ENCODE assay signal across 8 cellular contexts in genomic region chr6:37819802-37820712, GRCh38. TPM values are rescaled to one million over a fixed set of nuclear protein-coding genes. Genes with fewer than 3 reads are reported as not detected.
A peak's percentile ranks its signal among the peaks of the same experiment; 100 is the strongest.
DNase-seq lines count a peak whose midpoint lies in the region; ATAC-seq, FAIRE-seq and TF ChIP-seq lines count a peak whose summit lies in the region.

No MANE protein-coding gene starts in this region.

- CTCF ChIA-PET in GM12878 (lab: Yijun Ruan, JAX): interaction anchor here (0.9 to 3.2 kb wide), 3 partner anchors 11 to 179 kb away, joined by 3 to 16 read pairs (median 5); no protein-coding TSS in a partner anchor

- in situ Hi-C loops in GM12878 (cut with MboI): no loop called here

- DNase-seq in Daoy (ENCODE audit: low read depth) (peak; percentile 86), T1000 (lab: John Stamatoyannopoulos, UW) (peak; percentile 44), GM12878 (ENCODE audit: low read depth, low spot score) (peak; percentile 25), iPS DF 6.9 (ENCODE audit: low read depth, low spot score) (no peak), sigmoid colon (peak; percentile 82), NCI-H1436 treated with DMSO at 0.1 percent for 48 hours (lab: John Stamatoyannopoulos, UW) (no peak)

- no peaks in the 10 kb centered on the region for H3K36me3 ChIP-seq in HUES64 (ENCODE audit: insufficient read depth, low read length)
- H3K36me3 ChIP-seq in GM12878 (ENCODE audit: control insufficient read depth in 2 of 2, insufficient read depth in 2 of 2, low read length in 1 of 2): no peaks in the 10 kb centered on the region
- H3K36me3 ChIP-seq in iPS DF 6.9 (ENCODE audit: control insufficient read depth, insufficient read depth, low read length): no peaks in the 10 kb centered on the region
- H3K36me3 ChIP-seq in sigmoid colon: no peaks in the 10 kb centered on the region

- H3K9me3 ChIP-seq in HUES64 (ENCODE audit: insufficient read depth, low read depth, low read length) (no peaks in the 10 kb centered on the region), GM12878 (replicated peaks; ENCODE audit: control insufficient read depth, insufficient read depth, low read length) (no peaks in the 10 kb centered on the region), iPS DF 6.9 (ENCODE audit: control insufficient read depth, insufficient read depth, low read length) (no peaks in the 10 kb centered on the region), sigmoid colon (no peaks in the 10 kb centered on the region)

- WGBS in HUES64: under 1% methylated on average over 64 of the region's 71 CpGs
- WGBS in GM12878 (ENCODE audit: insufficient coverage, insufficient replicate concordance, low lambda C conversion rate, missing lambda C conversion rate): 0% methylated on average over 18 of the region's 71 CpGs
- WGBS in iPS DF 6.9 (ENCODE audit: insufficient coverage, insufficient read length): no CpG with 5 or more reads among the region's 71 CpGs
- WGBS in sigmoid colon, 2 donors: 1 to 2% methylated on average over 71 of the region's 71 CpGs

- POLR2A ChIA-PET in GM12878 (lab: Charles Lee): interaction anchor here (0.5 to 1.8 kb wide), 11 partner anchors 9 to 187 kb away, joined by 3 to 8 read pairs (median 3); no protein-coding TSS in a partner anchor

- RAD21 ChIA-PET in GM12878 (lab: Charles Lee; ENCODE audit: unreplicated experiment): interaction anchor here (0.6 to 4.0 kb wide), 17 partner anchors 8 to 345 kb away, joined by 3 to 20 read pairs (median 4); no protein-coding TSS in a partner anchor

- no TSS peak for BruUV-seq in GM12878 (replicated peaks; lab: Mats Ljungman, UMichigan)

- ATAC-seq in GM12878: peak; percentile 31
- ATAC-seq in GM21423 (IDR thresholded peaks at IDR 0.05; ENCODE audit: unreplicated experiment): no peak

- H4K20me1 ChIP-seq in GM12878 (ENCODE audit: control insufficient read depth, insufficient read depth): no peaks in the 10 kb centered on the region

- TF ChIP-seq CTCF in GM12878 (IDR thresholded peaks at IDR 0.05 in 2 of 3, conservative IDR thresholded peaks at IDR 0.05 in 1 of 3; ENCODE audit: control insufficient read depth in 2 of 3, extremely low read depth in 1 of 3, insufficient read depth in 1 of 3, low read depth in 3 of 3, low read length in 3 of 3) (no peak), sigmoid colon (IDR thresholded peaks at IDR 0.05) (no peak)

- peak overlapping the region; percentile 23 for H3K9ac ChIP-seq in HUES64 (ENCODE audit: low read depth, low read length)
- H3K9ac ChIP-seq in GM12878 (ENCODE audit: control insufficient read depth, insufficient read depth, low read length): peak overlapping the region; percentile 92

- TF ChIP-seq RAD21 in GM12878 (IDR thresholded peaks at IDR 0.05; ENCODE audit: insufficient read depth, low read depth, low read length): no peak

- 0 out of 2 replicates have a peak, but pooled peaks have one; percentile 20 for TF ChIP-seq POLR2A in GM12878 (IDR thresholded peaks at IDR 0.05; ENCODE audit: low read depth, low read length)
- no peak for TF ChIP-seq POLR2A in sigmoid colon (IDR thresholded peaks at IDR 0.05)

- H3K4me2 ChIP-seq in GM12878 (ENCODE audit: control insufficient read depth, insufficient read depth): peak overlapping the region; percentile 92

- peak overlapping the region; percentile 85 for H3K4me3 ChIP-seq in HUES64 (ENCODE audit: low read length)
- peak overlapping the region; percentile 88 for H3K4me3 ChIP-seq in GM12878
- H3K4me3 ChIP-seq in iPS DF 6.9 (ENCODE audit: low read length): peak overlapping the region; percentile 97
- peak overlapping the region; percentile 88 to 94 (median 93) for H3K4me3 ChIP-seq in sigmoid colon

- H3K4me1 ChIP-seq in HUES64 (ENCODE audit: insufficient read depth, low read length) (peaks cover 30% of the 10 kb centered on the region), GM12878 (ENCODE audit: control insufficient read depth, insufficient read depth, low read length) (peaks cover 7% of the 10 kb centered on the region), iPS DF 6.9 (ENCODE audit: control insufficient read depth, insufficient read depth, low read length) (no peaks in the 10 kb centered on the region), sigmoid colon (peaks cover 0 to 53% (median 48%) of the 10 kb centered on the region in 4 donors)

- H3K27me3 ChIP-seq in HUES64 (ENCODE audit: insufficient read depth, low read length) (no peaks in the 10 kb centered on the region), GM12878 (replicated peaks in 1 of 2; ENCODE audit: control insufficient read depth in 2 of 2, insufficient read depth in 2 of 2, low read length in 1 of 2) (no peaks in the 10 kb centered on the region), iPS DF 6.9 (ENCODE audit: control insufficient read depth, insufficient read depth, low read length) (no peaks in the 10 kb centered on the region), sigmoid colon (no peaks in the 10 kb centered on the region)

- intact Hi-C loops in GM12878 (cut with micrococcal nuclease; ENCODE audit: unreplicated experiment) (loop anchor here (5.0 kb wide), 2 partner anchors 47 to 122 kb away; no protein-coding TSS in a partner anchor), sigmoid colon (cut with DNase I) (loop anchor here (5.0 to 10.0 kb wide), 3 partner anchors 195 to 882 kb away; partner anchors contain the start of genes BTBD9 and GLO1)

- TF ChIP-seq EP300 in GM12878 (IDR thresholded peaks at IDR 0.05; ENCODE audit: borderline replicate concordance in 1 of 2, control insufficient read depth in 1 of 2, low read depth in 2 of 2, low read length in 2 of 2) (no peak), sigmoid colon (IDR thresholded peaks at IDR 0.05) (no peak)

- peak overlapping the region; percentile 35; the same call in 1 of the 2 replicates for H2AFZ ChIP-seq in GM12878 (ENCODE audit: control insufficient read depth, low read depth, low read length)

- peak overlapping the region; percentile 99; the same call in 1 of the 2 replicates for H3K27ac ChIP-seq in HUES64 (ENCODE audit: low read depth, low read length)
- H3K27ac ChIP-seq in GM12878 (ENCODE audit: control insufficient read depth, insufficient read depth): peak overlapping the region; percentile 98
- no peak overlapping the region for H3K27ac ChIP-seq in iPS DF 6.9 (ENCODE audit: low read length)
- H3K27ac ChIP-seq in sigmoid colon: peak overlapping the region; percentile 97 to 98 (median 98)

- H3K79me2 ChIP-seq in GM12878 (ENCODE audit: control insufficient read depth, insufficient read depth, low read length): peaks cover 58% of the 10 kb centered on the region

- no peak for FAIRE-seq in GM12878 (lab: Jason Lieb, UNC)

- SMC1A ChIA-PET in GM12878 (lab: Charles Lee; ENCODE audit: uncharacterized antibody, unreplicated experiment): interaction anchor here (0.6 to 2.5 kb wide), 11 partner anchors 11 to 1523 kb away, joined by 3 to 12 read pairs (median 4); no protein-coding TSS in a partner anchor

TF ChIP-seq in GM12878, 131 proteins besides CTCF, POLR2A, EP300 and RAD21 (continues in another document):
- TF ChIP-seq PAX5 (IDR thresholded peaks at IDR 0.05; ENCODE audit: borderline replicate concordance, low read depth, low read length) (0 out of 2 replicates have a peak, but pooled peaks have one; percentile 38), ZNF384 (IDR thresholded peaks at IDR 0.05; ENCODE audit: borderline replicate concordance, low read depth, low read length) (no peak), PML (IDR thresholded peaks at IDR 0.05; ENCODE audit: low read length) (no peak), EGR1 (IDR thresholded peaks at IDR 0.05; ENCODE audit: borderline replicate concordance in 1 of 2, low read depth in 2 of 2, low read length in 2 of 2) (peak in 1 of 2 experiments; percentile 45; a peak in 1 of 3 replicates), ZNF217 (IDR thresholded peaks at IDR 0.05) (no peak), NFIC (IDR thresholded peaks at IDR 0.05; ENCODE audit: low read depth, low read length) (peak; percentile 37; the same call in 1 of the 2 replicates)

RNA-seq across cellular contexts. Expression of gene ZFAND3, which starts 0.5 kb away (rescaled TPM):
- 8.7 and 12.9 TPM in 2 replicates for total RNA-seq in Daoy (2014; rRNA removed; shearing (Covaris generic))
- 56.6 TPM for polyA plus RNA-seq in HUES64 (2013, experiment 1 of 2)
- 63.7 TPM for polyA plus RNA-seq in HUES64 (2013, experiment 2 of 2)
- 26.2 and 26.9 TPM in 2 replicates for total RNA-seq in GM12878 (2013; cell fraction: nucleolus; rRNA removed)
- total RNA-seq in GM12878 (2014; rRNA removed): 8.2 and 10.7 TPM in 2 replicates
- 18.2 and 19.1 TPM in 2 replicates for total RNA-seq in GM12878 (2014; rRNA removed; fragmentation: Illumina TruSeq; extraction: Trizol)
- total RNA-seq in GM12878 (2021): 34.4 and 38.0 TPM in 2 replicates
- 25.3 TPM for polyA plus RNA-seq in GM12878 (2011; ENCODE audit: low read depth)
- polyA plus RNA-seq in GM12878 (2011; rRNA removed): 16.0 and 17.0 TPM in 2 replicates
- polyA plus RNA-seq in GM12878 (2011; cell fraction: cytosol; rRNA removed): 9.5 and 13.2 TPM in 2 replicates
- 7.8 and 10.9 TPM in 2 replicates for polyA plus RNA-seq in GM12878 (2011; cell fraction: nucleus; rRNA removed)
- polyA plus RNA-seq in GM12878 (2012): 50.6 and 56.3 TPM in 2 replicates
- polyA plus RNA-seq in GM12878 (2014; fragmentation: Illumina TruSeq; extraction: Trizol): 29.1 and 34.3 TPM in 2 replicates
- polyA plus RNA-seq in GM12878 (2014; fragmentation: Nextera tagmentation; extraction: Ambion mirVana): 1 to 10 TPM in 1 of 2 experiments, under 1 TPM in 1; 0.90 to 1.8 TPM
- polyA plus RNA-seq in GM12878 (2014; rRNA removed): 16.9 and 17.2 TPM in 2 replicates
- polyA plus RNA-seq in GM12878 (2016; fragmentation: Nextera tagmentation; extraction: Ambion mirVana): 10 to 100 TPM in 1 of 2 experiments, 1 to 10 TPM in 1; 5.3 to 15.7 TPM
- 10.6 and 11.9 TPM in 2 replicates for polyA minus RNA-seq in GM12878 (2011; rRNA and poly(A)+ RNA removed)
- polyA minus RNA-seq in GM12878 (2011; cell fraction: cytosol; rRNA and poly(A)+ RNA removed): 13.6 and 16.2 TPM in 2 replicates
- 10.0 and 25.9 TPM in 2 replicates for polyA minus RNA-seq in GM12878 (2011; cell fraction: nucleus; rRNA and poly(A)+ RNA removed)
- total RNA-seq in sigmoid colon: 10 to 100 TPM; 34.4 to 54.8 (median 40.2) TPM
- polyA plus RNA-seq in sigmoid colon: 10 to 100 TPM; 32.4 to 44.5 (median 38.6) TPM

Comparison
In these comparisons a context has a peak if more than half of its experiments do, and no peak if none do; other contexts are left out.
1. DNase-seq: peak in Daoy (single experiment), T1000 (single experiment), GM12878 (single experiment) and sigmoid colon (single experiment); none in iPS DF 6.9 (single experiment) and NCI-H1436 treated with DMSO at 0.1 percent for 48 hours (single experiment).
2. Peak in every context shown above with its lines, with median percentiles within 50 percentile points of each other: H3K4me3 ChIP-seq.